Comparison of ENCODE assay signal across 11 cellular contexts in the genomic region with DNA sequence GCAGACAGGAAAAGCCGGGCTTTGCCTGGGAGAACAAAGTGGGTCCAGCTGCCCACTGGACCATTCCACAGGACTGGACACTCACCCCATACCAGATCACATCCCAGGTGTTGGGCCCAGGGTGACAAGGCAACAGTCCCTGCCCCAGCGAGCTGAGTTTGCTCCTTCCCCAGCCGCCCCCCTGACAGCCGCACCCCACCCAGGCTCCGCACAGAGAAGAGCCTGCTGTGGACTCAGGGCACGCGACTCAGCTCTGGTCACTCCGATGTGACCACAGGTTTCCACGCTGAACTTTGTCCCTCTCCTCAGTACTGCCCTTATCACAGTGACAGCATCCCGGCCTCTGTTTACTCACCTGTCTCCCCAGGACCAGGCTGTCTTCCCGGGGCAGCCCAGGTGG. TPM values are rescaled to one million over a fixed set of nuclear protein-coding genes. Genes with fewer than 3 reads are reported as not detected.
DNase-seq lines count a peak whose midpoint lies in the region; ATAC-seq, FAIRE-seq and TF ChIP-seq lines count a peak whose summit lies in the region.
"Had no signal": no experiment of that assay in that cellular context is flagged by ENCODE, and none has a peak within 500 bp of the region (broad histone marks: within the 10 kb centered on the region; RNA-seq: fewer than 3 reads in every experiment).

No MANE protein-coding gene starts in this region.

- no peaks in the 10 kb centered on the region for H3K36me3 Mint-ChIP-seq in activated T-cell treated with anti-CD3 and anti-CD28 coated beads, Interleukin-2, amount 50 U/mL, for 24 hours (ENCODE audit: low read depth)
- no peaks in the 10 kb centered on the region for H3K36me3 Mint-ChIP-seq in immature natural killer cell
- H3K36me3 Mint-ChIP-seq in stimulated activated effector memory CD8-positive, alpha-beta T cell treated with anti-CD3 and anti-CD28 coated beads, Interleukin-12 subunit alpha, Interleukin-12 subunit beta, amount 100 ng/mL, for 72 hours = no peaks in the 10 kb centered on the region

- H3K4me1 ChIP-seq in SJCRH30 = peaks cover 10% of the 10 kb centered on the region

- H3K27me3 Mint-ChIP-seq in activated T-cell treated with anti-CD3 and anti-CD28 coated beads, Interleukin-2, amount 50 U/mL, for 24 hours = peaks cover 27% of the 10 kb centered on the region
- peaks cover under 1 to 2% (median 2%) of the 10 kb centered on the region in 3 donors for H3K27me3 Mint-ChIP-seq in immature natural killer cell (ENCODE audit: low read depth in 3 of 3)

- H3K27ac ChIP-seq in SJCRH30 = no peak overlapping the region
- H3K27ac ChIP-seq: spleen had no signal

- no peaks in the 10 kb centered on the region for H3K9me3 ChIP-seq in SJCRH30 (replicated peaks)
- H3K9me3 ChIP-seq: spleen had no signal

- H3K4me1 Mint-ChIP-seq in activated T-cell treated with anti-CD3 and anti-CD28 coated beads, Interleukin-2, amount 50 U/mL, for 24 hours (ENCODE audit: low read depth) = peaks cover 9% of the 10 kb centered on the region
- peaks cover 7 to 20% of the 10 kb centered on the region in 2 donors for H3K4me1 Mint-ChIP-seq in immature natural killer cell
- H3K4me1 Mint-ChIP-seq in stimulated activated effector memory CD8-positive, alpha-beta T cell treated with anti-CD3 and anti-CD28 coated beads, Interleukin-12 subunit alpha, Interleukin-12 subunit beta, amount 100 ng/mL, for 72 hours = peaks cover 7% of the 10 kb centered on the region

- H3K4me3 Mint-ChIP-seq in activated T-cell treated with anti-CD3 and anti-CD28 coated beads, Interleukin-2, amount 50 U/mL, for 24 hours = peak overlapping the region; percentile 38
- peak overlapping the region; percentile 69 to 83 (median 75) for H3K4me3 Mint-ChIP-seq in immature natural killer cell
- peak overlapping the region; percentile 37 for H3K4me3 Mint-ChIP-seq in stimulated activated effector memory CD8-positive, alpha-beta T cell treated with anti-CD3 and anti-CD28 coated beads, Interleukin-12 subunit alpha, Interleukin-12 subunit beta, amount 100 ng/mL, for 72 hours

- no peaks in the 10 kb centered on the region for H3K36me3 ChIP-seq in SJCRH30
- H3K36me3 ChIP-seq: spleen had no signal

- ATAC-seq in stimulated activated effector memory CD8-positive, alpha-beta T cell treated with anti-CD3 and anti-CD28 coated beads, Interleukin-12 subunit alpha, Interleukin-12 subunit beta, amount 100 ng/mL, for 72 hours = no peak

- H3K27ac Mint-ChIP-seq in activated T-cell treated with anti-CD3 and anti-CD28 coated beads, Interleukin-2, amount 50 U/mL, for 24 hours = no peak overlapping the region
- peak overlapping the region in 2 of 6 donors; percentile 9 to 63 for H3K27ac Mint-ChIP-seq in immature natural killer cell
- no peak overlapping the region for H3K27ac Mint-ChIP-seq in stimulated activated effector memory CD8-positive, alpha-beta T cell treated with anti-CD3 and anti-CD28 coated beads, Interleukin-12 subunit alpha, Interleukin-12 subunit beta, amount 100 ng/mL, for 72 hours

- no peak for TF ChIP-seq CTCF in D721Med (IDR thresholded peaks at IDR 0.05; ENCODE audit: insufficient read depth, missing control alignments)

- DNase-seq in activated T-cell treated with anti-CD3 and anti-CD28 coated beads, Interleukin-2, amount 50 U/mL, for 24 hours = no peak
- DNase-seq in activated T-cell treated with anti-CD3 and anti-CD28 coated beads for 4 hours (no peak), SJCRH30 (no peak), immature natural killer cell (no peak), D721Med (ENCODE audit: insufficient read length, low spot score) (no peak), DMS79 (lab: John Stamatoyannopoulos, UW) (no peak)
- DNase-seq in stimulated activated effector memory CD8-positive, alpha-beta T cell treated with anti-CD3 and anti-CD28 coated beads, Interleukin-12 subunit alpha, Interleukin-12 subunit beta, amount 100 ng/mL, for 72 hours (ENCODE audit: low spot score in 2 of 2) = no peak
- DNase-seq in activated effector memory CD4-positive, alpha-beta T cell treated with anti-CD3 and anti-CD28 coated beads, Interleukin-2, amount 50 U/mL, for 16 hours = no peak
- DNase-seq: NCI-H526, spleen had no signal

- H3K27me3 ChIP-seq in SJCRH30 = no peaks in the 10 kb centered on the region

- H3K4me3 ChIP-seq in SJCRH30 = peak overlapping the region; percentile 64

- no peak for FAIRE-seq in D721Med (lab: Jason Lieb, UNC)
- FAIRE-seq: colon had no signal

- H3K9me3 Mint-ChIP-seq in activated T-cell treated with anti-CD3 and anti-CD28 coated beads, Interleukin-2, amount 50 U/mL, for 24 hours = no peaks in the 10 kb centered on the region
- H3K9me3 Mint-ChIP-seq in immature natural killer cell = no peaks in the 10 kb centered on the region
- no peaks in the 10 kb centered on the region for H3K9me3 Mint-ChIP-seq in stimulated activated effector memory CD8-positive, alpha-beta T cell treated with anti-CD3 and anti-CD28 coated beads, Interleukin-12 subunit alpha, Interleukin-12 subunit beta, amount 100 ng/mL, for 72 hours

RNA-seq across cellular contexts. Expression of a gene that starts 1.2 kb away (rescaled TPM):
- total RNA-seq in SJCRH30 (2014; rRNA removed; shearing (Covaris generic)) = 12.2 and 12.6 TPM in 2 replicates
- polyA plus RNA-seq in immature natural killer cell = under 1 TPM; 0.09 to 0.31 (median 0.16) TPM

RNA-seq across cellular contexts. Expression of a gene that starts 16.3 kb away (rescaled TPM):
- 3.8 and 4.3 TPM in 2 replicates for total RNA-seq in SJCRH30 (2014; rRNA removed; shearing (Covaris generic))
- polyA plus RNA-seq in immature natural killer cell = under 1 TPM in 1 of 3 donors, not detected in 2; 0.24 TPM

RNA-seq across cellular contexts. Expression of a gene that starts 48.8 kb away (rescaled TPM):
- total RNA-seq in SJCRH30 (2014; rRNA removed; shearing (Covaris generic)) = 62.2 and 64.0 TPM in 2 replicates
- 100 to 1,000 TPM in 2 of 3 donors, 10 to 100 TPM in 1; 99.6 to 177 (median 133) TPM for polyA plus RNA-seq in immature natural killer cell
